1 cellular context compared by ENCODE assay signal in the genomic region with DNA sequence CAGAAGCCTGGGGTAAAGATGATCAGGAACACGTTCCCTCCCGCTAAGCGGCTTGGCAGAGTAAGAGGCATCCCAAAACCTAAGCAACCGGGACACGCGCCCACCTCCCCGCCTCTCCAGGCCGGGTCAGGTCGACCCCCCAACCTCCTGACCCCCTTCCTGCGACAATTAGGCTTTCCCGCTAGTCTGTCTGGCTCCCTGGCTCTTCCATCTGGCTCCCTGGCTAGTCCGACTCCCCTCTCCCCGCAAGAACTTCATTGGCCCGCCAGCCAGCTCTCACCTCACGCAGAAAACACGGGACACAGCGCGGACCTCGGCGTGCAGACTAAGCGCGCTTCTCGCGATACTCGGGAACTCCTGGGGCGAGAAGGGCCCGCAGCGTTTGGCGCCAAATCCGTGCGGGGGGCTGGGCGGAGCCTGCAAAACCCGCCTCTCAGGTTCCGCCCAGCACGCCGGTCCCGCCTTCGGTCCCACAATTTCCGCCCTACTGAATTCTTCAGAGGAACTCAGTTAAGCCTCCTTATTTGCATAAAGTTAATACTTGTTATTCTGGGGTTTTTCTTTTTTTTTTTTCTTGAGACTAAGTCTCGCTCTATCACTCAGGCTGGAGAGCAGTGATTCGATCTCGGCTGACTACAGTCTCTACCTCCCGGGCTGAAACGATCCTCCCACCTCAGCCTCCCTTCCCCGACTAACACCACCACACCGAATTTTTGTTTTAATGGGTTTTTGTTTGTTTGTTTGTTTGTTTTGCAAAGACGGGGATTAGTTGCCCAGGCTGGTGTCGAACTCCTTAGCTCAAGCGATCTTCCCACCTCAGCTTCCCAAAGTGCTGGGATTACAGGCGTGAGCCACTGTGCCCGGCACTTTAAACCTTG.
TF ChIP-seq lines count a peak whose summit lies in the region.

A gene with protein sequence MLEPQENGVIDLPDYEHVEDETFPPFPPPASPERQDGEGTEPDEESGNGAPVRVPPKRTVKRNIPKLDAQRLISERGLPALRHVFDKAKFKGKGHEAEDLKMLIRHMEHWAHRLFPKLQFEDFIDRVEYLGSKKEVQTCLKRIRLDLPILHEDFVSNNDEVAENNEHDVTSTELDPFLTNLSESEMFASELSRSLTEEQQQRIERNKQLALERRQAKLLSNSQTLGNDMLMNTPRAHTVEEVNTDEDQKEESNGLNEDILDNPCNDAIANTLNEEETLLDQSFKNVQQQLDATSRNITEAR (minus strand): TSS at position 327 of the 878 bp plus-strand sequence. CDS start 3,738 bp downstream, outside the sequence.

TF ChIP-seq in HepG2, 621 proteins besides CTCF, POLR2A, EP300 and RAD21 (continued from another document and continues in another):
- no peak for TF ChIP-seq NFKBIZ (CRISPR knock-in tag; IDR thresholded peaks at IDR 0.05)
- TF ChIP-seq SNAI1 (CRISPR knock-in tag; IDR thresholded peaks at IDR 0.05; ENCODE audit: borderline replicate concordance) = no peak
- no peak for TF ChIP-seq CBX2 (IDR thresholded peaks at IDR 0.05; ENCODE audit: low read depth, low read length)
- no peak for TF ChIP-seq CBX2 (CRISPR knock-in tag; IDR thresholded peaks at IDR 0.05; ENCODE audit: low read depth)
- TF ChIP-seq ATF5 (CRISPR knock-in tag; IDR thresholded peaks at IDR 0.05; ENCODE audit: low read depth) = no peak; the same call in 1 of the 2 replicates
- no peak for TF ChIP-seq ZNF3 (CRISPR knock-in tag; IDR thresholded peaks at IDR 0.05)
- TF ChIP-seq MLX (CRISPR knock-in tag; IDR thresholded peaks at IDR 0.05) = peak; percentile 68
- TF ChIP-seq, protein P1, sequence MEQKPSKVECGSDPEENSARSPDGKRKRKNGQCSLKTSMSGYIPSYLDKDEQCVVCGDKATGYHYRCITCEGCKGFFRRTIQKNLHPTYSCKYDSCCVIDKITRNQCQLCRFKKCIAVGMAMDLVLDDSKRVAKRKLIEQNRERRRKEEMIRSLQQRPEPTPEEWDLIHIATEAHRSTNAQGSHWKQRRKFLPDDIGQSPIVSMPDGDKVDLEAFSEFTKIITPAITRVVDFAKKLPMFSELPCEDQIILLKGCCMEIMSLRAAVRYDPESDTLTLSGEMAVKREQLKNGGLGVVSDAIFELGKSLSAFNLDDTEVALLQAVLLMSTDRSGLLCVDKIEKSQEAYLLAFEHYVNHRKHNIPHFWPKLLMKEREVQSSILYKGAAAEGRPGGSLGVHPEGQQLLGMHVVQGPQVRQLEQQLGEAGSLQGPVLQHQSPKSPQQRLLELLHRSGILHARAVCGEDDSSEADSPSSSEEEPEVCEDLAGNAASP (CRISPR knock-in tag; IDR thresholded peaks at IDR 0.05; ENCODE audit: borderline replicate concordance) = no peak; the same call in 1 of the 2 replicates
- TF ChIP-seq ZNF30 (CRISPR knock-in tag; IDR thresholded peaks at IDR 0.05) = no peak
- peak; percentile 56; the same call in 1 of the 2 replicates for TF ChIP-seq EED (CRISPR knock-in tag; IDR thresholded peaks at IDR 0.05)
- no peak for TF ChIP-seq HMG20B (CRISPR knock-in tag; conservative IDR thresholded peaks at IDR 0.05)
- TF ChIP-seq ZBTB38 (CRISPR knock-in tag; IDR thresholded peaks at IDR 0.05) = peak; percentile 84
- TF ChIP-seq SPEN (CRISPR knock-in tag; IDR thresholded peaks at IDR 0.05; ENCODE audit: low read depth) = peak; percentile 96
- TF ChIP-seq ONECUT2 (CRISPR knock-in tag; IDR thresholded peaks at IDR 0.05) = no peak
- peak in 1 of 2 experiments; percentile 53; a peak in 1 of 4 replicates for TF ChIP-seq KLF16 (CRISPR knock-in tag; IDR thresholded peaks at IDR 0.05)
- TF ChIP-seq, protein P2, sequence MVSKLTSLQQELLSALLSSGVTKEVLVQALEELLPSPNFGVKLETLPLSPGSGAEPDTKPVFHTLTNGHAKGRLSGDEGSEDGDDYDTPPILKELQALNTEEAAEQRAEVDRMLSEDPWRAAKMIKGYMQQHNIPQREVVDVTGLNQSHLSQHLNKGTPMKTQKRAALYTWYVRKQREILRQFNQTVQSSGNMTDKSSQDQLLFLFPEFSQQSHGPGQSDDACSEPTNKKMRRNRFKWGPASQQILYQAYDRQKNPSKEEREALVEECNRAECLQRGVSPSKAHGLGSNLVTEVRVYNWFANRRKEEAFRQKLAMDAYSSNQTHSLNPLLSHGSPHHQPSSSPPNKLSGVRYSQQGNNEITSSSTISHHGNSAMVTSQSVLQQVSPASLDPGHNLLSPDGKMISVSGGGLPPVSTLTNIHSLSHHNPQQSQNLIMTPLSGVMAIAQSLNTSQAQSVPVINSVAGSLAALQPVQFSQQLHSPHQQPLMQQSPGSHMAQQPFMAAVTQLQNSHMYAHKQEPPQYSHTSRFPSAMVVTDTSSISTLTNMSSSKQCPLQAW (CRISPR knock-in tag; IDR thresholded peaks at IDR 0.05) = peak; percentile 81; the same call in 1 of the 2 replicates
- TF ChIP-seq ZSCAN25 (CRISPR knock-in tag; IDR thresholded peaks at IDR 0.05) = peak; percentile 37; the same call in 1 of the 2 replicates
- TF ChIP-seq, protein P3, sequence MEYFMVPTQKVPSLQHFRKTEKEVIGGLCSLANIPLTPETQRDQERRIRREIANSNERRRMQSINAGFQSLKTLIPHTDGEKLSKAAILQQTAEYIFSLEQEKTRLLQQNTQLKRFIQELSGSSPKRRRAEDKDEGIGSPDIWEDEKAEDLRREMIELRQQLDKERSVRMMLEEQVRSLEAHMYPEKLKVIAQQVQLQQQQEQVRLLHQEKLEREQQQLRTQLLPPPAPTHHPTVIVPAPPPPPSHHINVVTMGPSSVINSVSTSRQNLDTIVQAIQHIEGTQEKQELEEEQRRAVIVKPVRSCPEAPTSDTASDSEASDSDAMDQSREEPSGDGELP (IDR thresholded peaks at IDR 0.05; ENCODE audit: borderline replicate concordance, low read depth) = peak; percentile 10; the same call in 1 of the 2 replicates
- TF ChIP-seq CEBPZ (IDR thresholded peaks at IDR 0.05; ENCODE audit: low read length) = no peak
- TF ChIP-seq POLR2AphosphoS2 (IDR thresholded peaks at IDR 0.05; ENCODE audit: low read depth, low read length) = no peak
- TF ChIP-seq MED1 (CRISPR knock-in tag; IDR thresholded peaks at IDR 0.05) = peak; percentile 39; the same call in 1 of the 2 replicates
- peak; percentile 91; the same call in 1 of the 2 replicates for TF ChIP-seq ZNF343 (CRISPR knock-in tag; IDR thresholded peaks at IDR 0.05)
- no peak for TF ChIP-seq ZNF513 (CRISPR knock-in tag; conservative IDR thresholded peaks at IDR 0.05)
- TF ChIP-seq PCBP2 (optimal IDR thresholded peaks at IDR 0.05; ENCODE audit: low read depth, low read length, poor library complexity, severe bottlenecking) = no peak
- TF ChIP-seq DNMT3B (CRISPR knock-in tag; conservative IDR thresholded peaks at IDR 0.05) = peak; percentile 93; the same call in 1 of the 2 replicates
- no peak for TF ChIP-seq PLRG1 (conservative IDR thresholded peaks at IDR 0.05)
- TF ChIP-seq TRIM24 (CRISPR knock-in tag; IDR thresholded peaks at IDR 0.05) = no peak
- TF ChIP-seq ZNF780A (CRISPR knock-in tag; IDR thresholded peaks at IDR 0.05) = no peak
- no peak for TF ChIP-seq RFX5 (IDR thresholded peaks at IDR 0.05; ENCODE audit: low read depth, low read length)
- TF ChIP-seq ZFP62 (CRISPR knock-in tag; IDR thresholded peaks at IDR 0.05) = no peak
- TF ChIP-seq NCOR1 (IDR thresholded peaks at IDR 0.05; ENCODE audit: borderline replicate concordance, low read length) = no peak; the same call in 1 of the 2 replicates
- no peak; the same call in 1 of the 2 replicates for TF ChIP-seq JDP2 (CRISPR knock-in tag; IDR thresholded peaks at IDR 0.05; ENCODE audit: borderline replicate concordance)
- TF ChIP-seq ZBTB21 (CRISPR knock-in tag; IDR thresholded peaks at IDR 0.05) = no peak
- TF ChIP-seq, protein P4, sequence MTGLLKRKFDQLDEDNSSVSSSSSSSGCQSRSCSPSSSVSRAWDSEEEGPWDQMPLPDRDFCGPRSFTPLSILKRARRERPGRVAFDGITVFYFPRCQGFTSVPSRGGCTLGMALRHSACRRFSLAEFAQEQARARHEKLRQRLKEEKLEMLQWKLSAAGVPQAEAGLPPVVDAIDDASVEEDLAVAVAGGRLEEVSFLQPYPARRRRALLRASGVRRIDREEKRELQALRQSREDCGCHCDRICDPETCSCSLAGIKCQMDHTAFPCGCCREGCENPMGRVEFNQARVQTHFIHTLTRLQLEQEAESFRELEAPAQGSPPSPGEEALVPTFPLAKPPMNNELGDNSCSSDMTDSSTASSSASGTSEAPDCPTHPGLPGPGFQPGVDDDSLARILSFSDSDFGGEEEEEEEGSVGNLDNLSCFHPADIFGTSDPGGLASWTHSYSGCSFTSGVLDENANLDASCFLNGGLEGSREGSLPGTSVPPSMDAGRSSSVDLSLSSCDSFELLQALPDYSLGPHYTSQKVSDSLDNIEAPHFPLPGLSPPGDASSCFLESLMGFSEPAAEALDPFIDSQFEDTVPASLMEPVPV (CRISPR knock-in tag; IDR thresholded peaks at IDR 0.05) = peak; percentile 93
- TF ChIP-seq ZNF530 (CRISPR knock-in tag; IDR thresholded peaks at IDR 0.05; ENCODE audit: low read depth) = no peak
- TF ChIP-seq TRIM22 (IDR thresholded peaks at IDR 0.05) = no peak
- peak; percentile 35; the same call in 1 of the 2 replicates for TF ChIP-seq STAT5B (CRISPR knock-in tag; IDR thresholded peaks at IDR 0.05)
- no peak for TF ChIP-seq ZNF44 (CRISPR knock-in tag; IDR thresholded peaks at IDR 0.05)
- no peak for TF ChIP-seq CREBL2 (CRISPR knock-in tag; IDR thresholded peaks at IDR 0.05; ENCODE audit: borderline replicate concordance)
- peak; percentile 89 for TF ChIP-seq POLR2G (IDR thresholded peaks at IDR 0.05; ENCODE audit: low read depth, low read length)
- no peak for TF ChIP-seq CBX1 (IDR thresholded peaks at IDR 0.05; ENCODE audit: low read depth)
- TF ChIP-seq MAFF (IDR thresholded peaks at IDR 0.05; ENCODE audit: low read depth, low read length) = no peak; the same call in 1 of the 2 replicates
- no peak; the same call in 1 of the 2 replicates for TF ChIP-seq ZNF569 (CRISPR knock-in tag; IDR thresholded peaks at IDR 0.05; ENCODE audit: borderline replicate concordance)
- peak; percentile 80 for TF ChIP-seq THAP11 (CRISPR knock-in tag; IDR thresholded peaks at IDR 0.05)
- TF ChIP-seq ZNF20 (CRISPR knock-in tag; IDR thresholded peaks at IDR 0.05) = 0 out of 2 replicates have a peak, but pooled peaks have one; percentile 37
- no peak for TF ChIP-seq NFE2L1 (CRISPR knock-in tag; IDR thresholded peaks at IDR 0.05; ENCODE audit: borderline replicate concordance)
- 0 out of 2 replicates have a peak, but pooled peaks have one; percentile 62 for TF ChIP-seq ZNF616 (CRISPR knock-in tag; IDR thresholded peaks at IDR 0.05; ENCODE audit: low read depth)
- TF ChIP-seq EZH2 (conservative IDR thresholded peaks at IDR 0.05; ENCODE audit: low read depth, low read length) = no peak
- TF ChIP-seq ZNF607 (CRISPR knock-in tag; IDR thresholded peaks at IDR 0.05; ENCODE audit: borderline replicate concordance) = peak; percentile 99
- TF ChIP-seq RNF2 (conservative IDR thresholded peaks at IDR 0.05; ENCODE audit: low read depth) = peak; percentile 56; the same call in 1 of the 2 replicates
